In genomic region chr19:18915639-18916038, GRCh38 we compare ENCODE assay signal across 8 cellular contexts. TPM values are rescaled to one million over a fixed set of nuclear protein-coding genes. Genes with fewer than 3 reads are reported as not detected.
DNase-seq lines count a peak whose midpoint lies in the region; ATAC-seq and TF ChIP-seq lines count a peak whose summit lies in the region.

No MANE protein-coding gene starts in this region.

- no peaks in the 10 kb centered on the region for H3K36me3 ChIP-seq in testis (ENCODE audit: low read depth, missing control alignments)
- H3K36me3 ChIP-seq in suprapubic skin = peaks cover 40% of the 10 kb centered on the region

- peak overlapping the region; percentile 46 for H3K27ac Mint-ChIP-seq in activated T-helper 2 cell treated with anti-CD3 and anti-CD28 coated beads, Interferon-gamma antibody, Interleukin-2, Interleukin-4, amounts not matched to agents 10 μg/mL and 5 μg/mL and 100 μg/mL, durations not matched to agents 14 hours and 24 hours and 36 hours

- H3K36me3 Mint-ChIP-seq in activated T-helper 2 cell treated with anti-CD3 and anti-CD28 coated beads, Interferon-gamma antibody, Interleukin-2, Interleukin-4, amounts not matched to agents 10 μg/mL and 5 μg/mL and 100 μg/mL, durations not matched to agents 14 hours and 24 hours and 36 hours (ENCODE audit: low read depth) = peaks cover 58% of the 10 kb centered on the region

- H3K9me3 ChIP-seq in testis (no peaks in the 10 kb centered on the region), suprapubic skin (no peaks in the 10 kb centered on the region)

- no peak for ATAC-seq in HG03378 (IDR thresholded peaks at IDR 0.05; ENCODE audit: unreplicated experiment)

- TF ChIP-seq CTCF in testis (IDR thresholded peaks at IDR 0.05) = peak; percentile 33 to 40 (median 34)
- no peak for TF ChIP-seq CTCF in suprapubic skin (IDR thresholded peaks at IDR 0.05)

- peak overlapping the region in 1 of 2 donors; percentile 50 for H3K27ac ChIP-seq in testis
- H3K27ac ChIP-seq in suprapubic skin = no peak overlapping the region

- no peaks in the 10 kb centered on the region for H3K9me3 Mint-ChIP-seq in activated T-helper 2 cell treated with anti-CD3 and anti-CD28 coated beads, Interferon-gamma antibody, Interleukin-2, Interleukin-4, amounts not matched to agents 10 μg/mL and 5 μg/mL and 100 μg/mL, durations not matched to agents 14 hours and 24 hours and 36 hours

- intact Hi-C loops in activated T-helper 2 cell treated with anti-CD3 and anti-CD28 coated beads, Interferon-gamma antibody, Interleukin-2, Interleukin-4, amounts not matched to agents 10 μg/mL and 5 μg/mL and 100 μg/mL, durations not matched to agents 14 hours and 24 hours and 36 hours (cut with micrococcal nuclease) = loop anchor here (5.0 kb wide), 1 partner anchor 277 kb away; the partner anchor contains the start of genes BORCS8 and RFXANK
- intact Hi-C loops in testis (cut with DNase I; ENCODE audit: low total_unique reads) = no loop called here

- no peaks in the 10 kb centered on the region for H3K27me3 Mint-ChIP-seq in activated T-helper 2 cell treated with anti-CD3 and anti-CD28 coated beads, Interferon-gamma antibody, Interleukin-2, Interleukin-4, amounts not matched to agents 10 μg/mL and 5 μg/mL and 100 μg/mL, durations not matched to agents 14 hours and 24 hours and 36 hours (ENCODE audit: low read depth)

- H3K4me3 Mint-ChIP-seq in activated T-helper 2 cell treated with anti-CD3 and anti-CD28 coated beads, Interferon-gamma antibody, Interleukin-2, Interleukin-4, amounts not matched to agents 10 μg/mL and 5 μg/mL and 100 μg/mL, durations not matched to agents 14 hours and 24 hours and 36 hours (ENCODE audit: low read depth) = no peak overlapping the region

- no peak for TF ChIP-seq EP300 in suprapubic skin (IDR thresholded peaks at IDR 0.05)

- peak; percentile 54 for DNase-seq in activated CD4-positive, alpha-beta T cell treated with anti-CD3 and anti-CD28 coated beads for 48 hours
- DNase-seq in activated CD4-positive, alpha-beta T cell treated with anti-CD3 and anti-CD28 coated beads for 4 hours = no peak
- DNase-seq in MV-4-11 (lab: John Stamatoyannopoulos, UW) (peak; percentile 66), hypothalamus (lab: John Stamatoyannopoulos, UW) (peak in 46 of 51 donors; percentile 7 to 86 (median 56)), testis (peak; percentile 82), suprapubic skin (ENCODE audit: low spot score in 2 of 2) (no peak)
- peak; percentile 22 for DNase-seq in activated T-helper 2 cell treated with anti-CD3 and anti-CD28 coated beads, Interferon-gamma antibody, Interleukin-2, Interleukin-4, amounts not matched to agents 10 μg/mL and 5 μg/mL and 100 μg/mL, durations not matched to agents 14 hours and 24 hours and 36 hours (ENCODE audit: low spot score)

- TF ChIP-seq POLR2A in testis (IDR thresholded peaks at IDR 0.05) = no peak
- TF ChIP-seq POLR2A in suprapubic skin (IDR thresholded peaks at IDR 0.05) = no peak

- WGBS in testis, 2 donors = 45 to 83% methylated on average over 1 to 5 of the region's 5 CpGs
- WGBS in suprapubic skin = 50% methylated on average over 5 of the region's 5 CpGs

- H3K4me1 ChIP-seq in testis (peaks cover 20% of the 10 kb centered on the region), suprapubic skin (peaks cover 22% of the 10 kb centered on the region)

- no peak overlapping the region for H3K4me3 ChIP-seq in testis
- H3K4me3 ChIP-seq in suprapubic skin = no peak overlapping the region

- H3K4me1 Mint-ChIP-seq in activated T-helper 2 cell treated with anti-CD3 and anti-CD28 coated beads, Interferon-gamma antibody, Interleukin-2, Interleukin-4, amounts not matched to agents 10 μg/mL and 5 μg/mL and 100 μg/mL, durations not matched to agents 14 hours and 24 hours and 36 hours (ENCODE audit: low read depth) = peaks cover 19% of the 10 kb centered on the region

- H3K27me3 ChIP-seq in testis (no peaks in the 10 kb centered on the region), suprapubic skin (no peaks in the 10 kb centered on the region)

RNA-seq across cellular contexts. Expression of gene COPE, which starts 3.5 kb away (rescaled TPM):
- total RNA-seq in activated T-helper 2 cell treated with anti-CD3 and anti-CD28 coated beads, Interferon-gamma antibody, Interleukin-2, Interleukin-4, amounts not matched to agents 10 μg/mL and 5 μg/mL and 100 μg/mL, durations not matched to agents 14 hours and 24 hours and 36 hours = 231 and 240 TPM in 2 replicates
- total RNA-seq in testis (100 to 1,000 TPM; 490 to 692 TPM), suprapubic skin (100 to 1,000 TPM; 112 to 223 (median 208) TPM)
- polyA plus RNA-seq in testis (ENCODE audit: insufficient read depth, low read depth, low replicate concordance) = 343 TPM

RNA-seq across cellular contexts. Expression of gene DDX49, which starts 3.9 kb away (rescaled TPM):
- total RNA-seq in activated T-helper 2 cell treated with anti-CD3 and anti-CD28 coated beads, Interferon-gamma antibody, Interleukin-2, Interleukin-4, amounts not matched to agents 10 μg/mL and 5 μg/mL and 100 μg/mL, durations not matched to agents 14 hours and 24 hours and 36 hours = 75.2 and 77.5 TPM in 2 replicates
- total RNA-seq in testis (10 to 100 TPM; 84.8 to 95.6 TPM), suprapubic skin (10 to 100 TPM; 43.4 to 75.6 (median 58.4) TPM)
- polyA plus RNA-seq in testis (ENCODE audit: insufficient read depth, low read depth, low replicate concordance) = 65.6 TPM

RNA-seq across cellular contexts. Expression of gene CERS1, which starts 19.7 kb away (rescaled TPM):
- total RNA-seq in activated T-helper 2 cell treated with anti-CD3 and anti-CD28 coated beads, Interferon-gamma antibody, Interleukin-2, Interleukin-4, amounts not matched to agents 10 μg/mL and 5 μg/mL and 100 μg/mL, durations not matched to agents 14 hours and 24 hours and 36 hours = 0.09 and 0.18 TPM in 2 replicates
- total RNA-seq in testis (10 to 100 TPM; 64.5 to 73.2 TPM), suprapubic skin (under 1 TPM in 1 of 4 donors, not detected in 3; 0.68 TPM)
- polyA plus RNA-seq in testis (ENCODE audit: insufficient read depth, low read depth, low replicate concordance) = 43.0 TPM

RNA-seq across cellular contexts. Expression of gene HOMER3, which starts 25.4 kb away (rescaled TPM):
- 3.6 and 4.4 TPM in 2 replicates for total RNA-seq in activated T-helper 2 cell treated with anti-CD3 and anti-CD28 coated beads, Interferon-gamma antibody, Interleukin-2, Interleukin-4, amounts not matched to agents 10 μg/mL and 5 μg/mL and 100 μg/mL, durations not matched to agents 14 hours and 24 hours and 36 hours
- total RNA-seq in testis = 10 to 100 TPM; 31.3 to 39.6 TPM
- polyA plus RNA-seq in testis (ENCODE audit: insufficient read depth, low read depth, low replicate concordance) = 19.9 TPM
- total RNA-seq in suprapubic skin = 10 to 100 TPM; 22.9 to 32.9 (median 27.7) TPM

Comparison
In these comparisons a context has a peak if more than half of its experiments do, and no peak if none do; other contexts are left out.
1. DNase-seq: peak in activated CD4-positive, alpha-beta T cell treated with anti-CD3 and anti-CD28 coated beads for 48 hours (single experiment), MV-4-11 (single experiment), activated T-helper 2 cell treated with anti-CD3 and anti-CD28 coated beads, Interferon-gamma antibody, Interleukin-2, Interleukin-4, amounts not matched to agents 10 μg/mL and 5 μg/mL and 100 μg/mL, durations not matched to agents 14 hours and 24 hours and 36 hours (single experiment), hypothalamus (46 of 51) and testis (single experiment); none in activated CD4-positive, alpha-beta T cell treated with anti-CD3 and anti-CD28 coated beads for 4 hours (0 of 2) and suprapubic skin (0 of 2).
2. CTCF ChIP-seq: peak in testis (3 of 3); none in suprapubic skin (0 of 2).
3. RNA of gene CERS1, which starts 19.7 kb away (total RNA-seq): 64.5 to 73.2 TPM in testis; 0.68 TPM in suprapubic skin and 0.09 to 0.18 TPM in activated T-helper 2 cell treated with anti-CD3 and anti-CD28 coated beads, Interferon-gamma antibody, Interleukin-2, Interleukin-4, amounts not matched to agents 10 μg/mL and 5 μg/mL and 100 μg/mL, durations not matched to agents 14 hours and 24 hours and 36 hours; every median in the first group is over 10 times any median in the second.